In genomic region chr22:39283312-39284141, GRCh38 we compare ENCODE assay signal across 9 cellular contexts. TPM values are rescaled to one million over a fixed set of nuclear protein-coding genes. Genes with fewer than 3 reads are reported as not detected.
DNase-seq lines count a peak whose midpoint lies in the region; ATAC-seq and TF ChIP-seq lines count a peak whose summit lies in the region.
"Had no signal": no experiment of that assay in that cellular context is flagged by ENCODE, and none has a peak within 500 bp of the region (broad histone marks: within the 10 kb centered on the region; RNA-seq: fewer than 3 reads in every experiment).

No MANE protein-coding gene starts in this region.

- POLR2A ChIA-PET in T-cell (lab: Charles Lee): no interaction called here

- H3K4me2 ChIP-seq in fibroblast of lung (ENCODE audit: extremely low read depth, insufficient read depth, low read length): no peak overlapping the region

- H3K4me3 Mint-ChIP-seq in T-cell: no peak overlapping the region
- H3K4me3 Mint-ChIP-seq: T-helper 17 cell had no signal

- H3K79me2 ChIP-seq in fibroblast of lung (ENCODE audit: control insufficient read depth, insufficient read depth, low read length): no peaks in the 10 kb centered on the region

- H3K36me3 ChIP-seq in Peyer's patch: no peaks in the 10 kb centered on the region
- no peaks in the 10 kb centered on the region for H3K36me3 ChIP-seq in fibroblast of lung (ENCODE audit: control insufficient read depth, insufficient read depth, low read length)
- H3K36me3 ChIP-seq in upper lobe of right lung: no peaks in the 10 kb centered on the region

- TF ChIP-seq CTCF in Peyer's patch (IDR thresholded peaks at IDR 0.05): no peak
- TF ChIP-seq CTCF in fibroblast of lung (conservative IDR thresholded peaks at IDR 0.05 in 1 of 2, IDR thresholded peaks at IDR 0.05 in 1 of 2; ENCODE audit: low read depth in 1 of 2, low read length in 2 of 2): no peak
- no peak for TF ChIP-seq CTCF in upper lobe of right lung (IDR thresholded peaks at IDR 0.05)

- peak overlapping the region in 3 of 4 donors; percentile 36 to 75 (median 67) for H3K27ac ChIP-seq in Peyer's patch
- no peak overlapping the region for H3K27ac ChIP-seq in fibroblast of lung (ENCODE audit: insufficient read depth, low read length)
- peak overlapping the region; percentile 82 for H3K27ac ChIP-seq in upper lobe of right lung

- H3K4me1 ChIP-seq in Peyer's patch: peaks cover 0 to 9% (median 0%) of the 10 kb centered on the region in 4 donors
- H3K4me1 ChIP-seq in fibroblast of lung (ENCODE audit: control insufficient read depth, extremely low read depth, insufficient read depth, low read length): no peaks in the 10 kb centered on the region
- H3K4me1 ChIP-seq in upper lobe of right lung: peaks cover 32% of the 10 kb centered on the region

- H3K4me3 ChIP-seq in Peyer's patch (no peak overlapping the region), fibroblast of lung (replicated peaks in 1 of 4; ENCODE audit: control extremely low read depth in 1 of 4, insufficient read depth in 1 of 4, low read depth in 3 of 4, low read length in 4 of 4) (no peak overlapping the region), upper lobe of right lung (no peak overlapping the region)

- peaks cover 0 to 5% (median 0%) of the 10 kb centered on the region in 4 donors for H3K9me3 ChIP-seq in Peyer's patch
- H3K9me3 ChIP-seq in fibroblast of lung (ENCODE audit: control insufficient read depth, insufficient read depth, low read depth, low read length): no peaks in the 10 kb centered on the region
- peaks cover 6% of the 10 kb centered on the region for H3K9me3 ChIP-seq in upper lobe of right lung

- intact Hi-C loops in upper lobe of right lung (cut with DNase I): no loop called here

- ATAC-seq in upper lobe of right lung: peak; percentile 80
- no peak for ATAC-seq in GM21576 (IDR thresholded peaks at IDR 0.05; ENCODE audit: unreplicated experiment)
- no peak for ATAC-seq in T-cell (replicated peaks in 1 of 4)
- ATAC-seq in GM18909 (IDR thresholded peaks at IDR 0.05; ENCODE audit: poor library complexity, unreplicated experiment): no peak
- ATAC-seq: T-helper 17 cell had no signal

- no peak overlapping the region for H3K9ac ChIP-seq in fibroblast of lung (ENCODE audit: insufficient read depth, low read length)

- H3K9me3 Mint-ChIP-seq in T-cell: no peaks in the 10 kb centered on the region

- H2AFZ ChIP-seq in fibroblast of lung (ENCODE audit: low read length): no peak overlapping the region

- no peaks in the 10 kb centered on the region for H4K20me1 ChIP-seq in fibroblast of lung (ENCODE audit: control insufficient read depth, extremely low read depth, insufficient read depth, low read length)

- CTCF ChIA-PET in T-cell (lab: Charles Lee): no interaction called here

- H3K27me3 Mint-ChIP-seq in T-cell: peaks cover 0 to 15% of the 10 kb centered on the region in 2 donors
- H3K27me3 Mint-ChIP-seq: T-helper 17 cell had no signal

- TF ChIP-seq POLR2A in Peyer's patch (IDR thresholded peaks at IDR 0.05): no peak

- H3K36me3 Mint-ChIP-seq in T-cell: no peaks in the 10 kb centered on the region

- H3K27me3 ChIP-seq in Peyer's patch (no peaks in the 10 kb centered on the region), fibroblast of lung (ENCODE audit: control insufficient read depth, insufficient read depth, low read length) (no peaks in the 10 kb centered on the region), upper lobe of right lung (no peaks in the 10 kb centered on the region)

- H3K4me1 Mint-ChIP-seq in T-cell: peaks cover 6 to 15% (median 9%) of the 10 kb centered on the region in 3 donors

- no peak overlapping the region for H3K27ac Mint-ChIP-seq in T-cell

- peak in 1 of 3 donors; percentile 53 for DNase-seq in Peyer's patch
- peak; percentile 31 to 76 for DNase-seq in fibroblast of lung (ENCODE audit: low read depth in 2 of 2)
- peak; percentile 26 for DNase-seq in midbrain (lab: John Stamatoyannopoulos, UW)
- peak; percentile 85 for DNase-seq in upper lobe of right lung
- no peak for DNase-seq in T-cell
- DNase-seq: NCI-H1092, T-helper 17 cell had no signal

RNA-seq across cellular contexts. Expression of gene RPL3, which starts 35.9 kb away (rescaled TPM):
- total RNA-seq in Peyer's patch: 1,000 to 10,000 TPM in 3 of 4 donors, 100 to 1,000 TPM in 1; 736 to 1,914 (median 1,266) TPM
- 2,627 and 3,935 TPM in 2 replicates for total RNA-seq in fibroblast of lung
- polyA plus RNA-seq in fibroblast of lung: 2,773 and 2,862 TPM in 2 replicates
- polyA plus RNA-seq in fibroblast of lung (2012): 2,320 and 2,565 TPM in 2 replicates
- polyA minus RNA-seq in fibroblast of lung (ENCODE audit: low replicate concordance): 1,108 and 1,634 TPM in 2 replicates
- 1,573 TPM for total RNA-seq in upper lobe of right lung
- total RNA-seq in T-cell: 1,000 to 10,000 TPM; 3,304 to 3,660 (median 3,479) TPM

RNA-seq across cellular contexts. Expression of gene PDGFB, which starts 38.7 kb away (rescaled TPM):
- total RNA-seq in Peyer's patch (10 to 100 TPM in 1 of 4 donors, 1 to 10 TPM in 3; 1.8 to 10.7 (median 3.8) TPM), fibroblast of lung (under 0.01 TPM in 1 of 2 replicates, not detected in the other), upper lobe of right lung (29.8 TPM), T-cell (10 to 100 TPM in 2 of 5 donors, 1 to 10 TPM in 3; 2.9 to 18.3 (median 4.6) TPM)
- 0.03 and 0.50 TPM in 2 replicates for polyA plus RNA-seq in fibroblast of lung
- polyA plus RNA-seq in fibroblast of lung (2012): 0.03 and 0.68 TPM in 2 replicates
- polyA minus RNA-seq in fibroblast of lung (ENCODE audit: low replicate concordance): 1.3 TPM in 1 of 2 replicates, not detected in the other

Comparison
In these comparisons a context has a peak if more than half of its experiments do, and no peak if none do; other contexts are left out.
1. DNase-seq: peak in fibroblast of lung (2 of 2), midbrain (single experiment) and upper lobe of right lung (single experiment); none in T-cell (0 of 34).